ENCODE assay signal across 10 cellular contexts in genomic region chr20:47354388-47354709, GRCh38. TPM values are rescaled to one million over a fixed set of nuclear protein-coding genes. Genes with fewer than 3 reads are reported as not detected.
DNase-seq lines count a peak whose midpoint lies in the region; ATAC-seq, FAIRE-seq and TF ChIP-seq lines count a peak whose summit lies in the region.
"Had no signal": no experiment of that assay in that cellular context is flagged by ENCODE, and none has a peak within 500 bp of the region (broad histone marks: within the 10 kb centered on the region; RNA-seq: fewer than 3 reads in every experiment).

No MANE protein-coding gene starts in this region.

- peaks cover 89% of the 10 kb centered on the region for H3K4me1 ChIP-seq in DOHH2 (ENCODE audit: control insufficient read depth, low read length)
- H3K4me1 ChIP-seq in Panc1 (ENCODE audit: control insufficient read depth, insufficient read depth, low read length): peaks cover 100% of the 10 kb centered on the region
- peaks cover 88 to 96% (median 92%) of the 10 kb centered on the region in 3 donors for H3K4me1 ChIP-seq in pancreas

- peak overlapping the region; percentile 96 for H3K4me3 Mint-ChIP-seq in endothelial cell (ENCODE audit: unreplicated experiment)

- H3K27me3 ChIP-seq in DOHH2 (ENCODE audit: control insufficient read depth, low read length) (no peaks in the 10 kb centered on the region), Panc1 (ENCODE audit: control insufficient read depth, insufficient read depth, low read length) (no peaks in the 10 kb centered on the region), pancreas (no peaks in the 10 kb centered on the region)

- peaks cover 46% of the 10 kb centered on the region for H3K4me1 Mint-ChIP-seq in endothelial cell (ENCODE audit: unreplicated experiment)

- no peak overlapping the region for H3K27ac Mint-ChIP-seq in endothelial cell (ENCODE audit: unreplicated experiment)

- in situ Hi-C loops in Panc1 (cut with HindIII; ENCODE audit: low pct_unique_long_range_greater_than_20kb, low sequenced_read_pairs): no loop called here

- intact Hi-C loops in Panc1 (cut with micrococcal nuclease; ENCODE audit: unreplicated experiment): no loop called here
- intact Hi-C loops in pancreas (cut with DNase I): no loop called here
- intact Hi-C loops in head of caudate nucleus (cut with DNase I): no loop called here

- no peaks in the 10 kb centered on the region for H3K36me3 Mint-ChIP-seq in endothelial cell (ENCODE audit: low read depth, unreplicated experiment)

- no peak for DNase-seq in Panc1 (ENCODE audit: low read depth, low spot score)
- DNase-seq in endothelial cell (ENCODE audit: low spot score): no peak
- DNase-seq in pancreas: no peak
- no peak for DNase-seq in head of caudate nucleus
- no peak for DNase-seq in NCI-H524 treated with DMSO at 0.1 percent for 48 hours (lab: John Stamatoyannopoulos, UW)
- DNase-seq: central memory CD4-positive, alpha-beta T cell; NCI-H1417 treated with DMSO at 0.1 percent for 48 hours had no signal

- WGBS in pancreas, 2 donors: 16 to 17% methylated on average over 3 of the region's 3 CpGs

- H3K36me3 ChIP-seq in DOHH2 (ENCODE audit: control insufficient read depth, low read length) (peaks cover 59% of the 10 kb centered on the region), Panc1 (ENCODE audit: control insufficient read depth, insufficient read depth, low read length) (no peaks in the 10 kb centered on the region; the same call in 1 of the 2 replicates), pancreas (no peaks in the 10 kb centered on the region)

- peaks cover 7% of the 10 kb centered on the region; the same call in 1 of the 2 replicates for H4K20me1 ChIP-seq in DOHH2 (ENCODE audit: control insufficient read depth, insufficient read depth, low read depth, low read length)

- H3K9me3 Mint-ChIP-seq in endothelial cell (ENCODE audit: unreplicated experiment): no peaks in the 10 kb centered on the region

- H3K79me2 ChIP-seq in DOHH2 (ENCODE audit: control insufficient read depth, low read length): peaks cover 97% of the 10 kb centered on the region

- BruUV-seq in Panc1 (replicated peaks; lab: Mats Ljungman, UMichigan): no TSS peak

- TF ChIP-seq CTCF in DOHH2 (IDR thresholded peaks at IDR 0.05; ENCODE audit: low read depth, low read length, poor library complexity, severe bottlenecking) (no peak), Panc1 (IDR thresholded peaks at IDR 0.05) (no peak), endothelial cell (IDR thresholded peaks at IDR 0.05; ENCODE audit: unreplicated experiment) (no peak), pancreas (IDR thresholded peaks at IDR 0.05) (no peak)

- no peak for FAIRE-seq in pancreas (lab: Jason Lieb, UNC)

- H3K9me2 ChIP-seq in DOHH2 (replicated peaks; ENCODE audit: control insufficient read depth, low read length): no peaks in the 10 kb centered on the region

- H3K4me2 ChIP-seq in DOHH2 (ENCODE audit: low read length): peak overlapping the region; percentile 92

- ATAC-seq in Panc1 (no peak), pancreas (no peak), GM21723 (IDR thresholded peaks at IDR 0.05; ENCODE audit: unreplicated experiment) (no peak)
- ATAC-seq in activated CD4-positive, CD25-positive, alpha-beta regulatory T cell treated with anti-CD3 and anti-CD28 coated beads, Interleukin-2, amount 50 U/mL, for 24 hours: no peak

- POLR2A ChIA-PET in Panc1 (lab: Charles Lee): interaction anchor here (0.5 to 1.1 kb wide), 2 partner anchors 11 to 23 kb away, joined by 4 to 19 read pairs; no protein-coding TSS in a partner anchor

- CTCF ChIA-PET in Panc1 (lab: Charles Lee): interaction anchor here (2.4 kb wide), 1 partner anchor 30 kb away, joined by 6 read pairs; no protein-coding TSS in a partner anchor

- peaks cover 9% of the 10 kb centered on the region for H3K27me3 Mint-ChIP-seq in endothelial cell (ENCODE audit: unreplicated experiment)

- H3K4me3 ChIP-seq in DOHH2 (ENCODE audit: low read length) (peak overlapping the region; percentile 89), Panc1 (ENCODE audit: low read depth in 2 of 2, low read length in 2 of 2) (peak overlapping the region; percentile 28 to 36), pancreas (peak overlapping the region in 1 of 4 donors; percentile 19)

- H3K27ac ChIP-seq in DOHH2 (ENCODE audit: low read depth, low read length) (peak overlapping the region; percentile 93), Panc1 (ENCODE audit: low read length) (peak overlapping the region; percentile 100), pancreas (peak overlapping the region; percentile 79 to 99 (median 96))

- peaks cover 25% of the 10 kb centered on the region for H3F3A ChIP-seq in DOHH2 (ENCODE audit: control insufficient read depth, insufficient read depth)

- H3K9me3 ChIP-seq in DOHH2 (ENCODE audit: control insufficient read depth, insufficient read depth, low read length) (no peaks in the 10 kb centered on the region), Panc1 (ENCODE audit: control insufficient read depth, insufficient read depth, low read depth, low read length) (no peaks in the 10 kb centered on the region), pancreas (no peaks in the 10 kb centered on the region)

RNA-seq across cellular contexts. Expression of gene ZMYND8, which starts 2.1 kb away (rescaled TPM):
- total RNA-seq in Panc1 (2021; ENCODE audit: unreplicated experiment) (50.7 TPM), endothelial cell (ENCODE audit: unreplicated experiment) (109 TPM), pancreas (10 to 100 TPM; 11.3 to 25.6 (median 18.5) TPM)
- polyA plus RNA-seq in Panc1 (2012; ENCODE audit: insufficient read length): 26.6 TPM
- polyA plus RNA-seq in pancreas: 10 to 100 TPM; 10.8 to 13.9 TPM
